Comparison of ENCODE assay signal across 1 cellular context in genomic region chr9:113387560-113388230, GRCh38.
TF ChIP-seq lines count a peak whose summit lies in the region.

No MANE protein-coding gene starts in this region.

TF ChIP-seq in HepG2, 621 proteins besides CTCF, POLR2A, EP300 and RAD21 (continued from another document and continues in another):
- TF ChIP-seq ZNF124 (CRISPR knock-in tag; IDR thresholded peaks at IDR 0.05) = no peak
- TF ChIP-seq PREB (CRISPR knock-in tag; IDR thresholded peaks at IDR 0.05) = no peak
- TF ChIP-seq HES4 (CRISPR knock-in tag; IDR thresholded peaks at IDR 0.05; ENCODE audit: borderline replicate concordance) = no peak
- no peak; the same call in 1 of the 2 replicates for TF ChIP-seq ZNF768 (CRISPR knock-in tag; IDR thresholded peaks at IDR 0.05)
- TF ChIP-seq ZNF724P (CRISPR knock-in tag; IDR thresholded peaks at IDR 0.05; ENCODE audit: borderline replicate concordance) = no peak
- TF ChIP-seq, protein P1, sequence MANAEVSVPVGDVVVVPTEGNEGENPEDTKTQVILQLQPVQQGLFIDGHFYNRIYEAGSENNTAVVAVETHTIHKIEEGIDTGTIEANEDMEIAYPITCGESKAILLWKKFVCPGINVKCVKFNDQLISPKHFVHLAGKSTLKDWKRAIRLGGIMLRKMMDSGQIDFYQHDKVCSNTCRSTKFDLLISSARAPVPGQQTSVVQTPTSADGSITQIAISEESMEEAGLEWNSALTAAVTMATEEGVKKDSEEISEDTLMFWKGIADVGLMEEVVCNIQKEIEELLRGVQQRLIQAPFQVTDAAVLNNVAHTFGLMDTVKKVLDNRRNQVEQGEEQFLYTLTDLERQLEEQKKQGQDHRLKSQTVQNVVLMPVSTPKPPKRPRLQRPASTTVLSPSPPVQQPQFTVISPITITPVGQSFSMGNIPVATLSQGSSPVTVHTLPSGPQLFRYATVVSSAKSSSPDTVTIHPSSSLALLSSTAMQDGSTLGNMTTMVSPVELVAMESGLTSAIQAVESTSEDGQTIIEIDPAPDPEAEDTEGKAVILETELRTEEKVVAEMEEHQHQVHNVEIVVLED (CRISPR knock-in tag; IDR thresholded peaks at IDR 0.05; ENCODE audit: borderline replicate concordance) = peak; percentile 48; the same call in 1 of the 2 replicates
- peak; percentile 83 for TF ChIP-seq HOXA3 (CRISPR knock-in tag; IDR thresholded peaks at IDR 0.05)
- TF ChIP-seq ATF5 (CRISPR knock-in tag; IDR thresholded peaks at IDR 0.05; ENCODE audit: low read depth) = no peak
- peak; percentile 44; the same call in 1 of the 2 replicates for TF ChIP-seq ETV5 (CRISPR knock-in tag; IDR thresholded peaks at IDR 0.05; ENCODE audit: borderline replicate concordance)
- no peak for TF ChIP-seq ELF1 (CRISPR knock-in tag; IDR thresholded peaks at IDR 0.05)
- TF ChIP-seq GTF3A (CRISPR knock-in tag; conservative IDR thresholded peaks at IDR 0.05) = no peak
- TF ChIP-seq ZNF292 (CRISPR knock-in tag; IDR thresholded peaks at IDR 0.05; ENCODE audit: borderline replicate concordance, low read depth) = peak; percentile 72
- TF ChIP-seq MYC (CRISPR knock-in tag; IDR thresholded peaks at IDR 0.05; ENCODE audit: borderline replicate concordance) = peak; percentile 53; the same call in 1 of the 2 replicates
- no peak for TF ChIP-seq U2AF2 (IDR thresholded peaks at IDR 0.05; ENCODE audit: low read depth, low read length)
- peak; percentile 83 for TF ChIP-seq MIXL1 (CRISPR knock-in tag; IDR thresholded peaks at IDR 0.05)
- no peak for TF ChIP-seq ATF4 (CRISPR knock-in tag; IDR thresholded peaks at IDR 0.05)
- TF ChIP-seq GATAD2A (CRISPR knock-in tag; IDR thresholded peaks at IDR 0.05) = peak; percentile 88
- TF ChIP-seq MTF2 (CRISPR knock-in tag; IDR thresholded peaks at IDR 0.05; ENCODE audit: borderline replicate concordance) = no peak
- TF ChIP-seq, protein P2, sequence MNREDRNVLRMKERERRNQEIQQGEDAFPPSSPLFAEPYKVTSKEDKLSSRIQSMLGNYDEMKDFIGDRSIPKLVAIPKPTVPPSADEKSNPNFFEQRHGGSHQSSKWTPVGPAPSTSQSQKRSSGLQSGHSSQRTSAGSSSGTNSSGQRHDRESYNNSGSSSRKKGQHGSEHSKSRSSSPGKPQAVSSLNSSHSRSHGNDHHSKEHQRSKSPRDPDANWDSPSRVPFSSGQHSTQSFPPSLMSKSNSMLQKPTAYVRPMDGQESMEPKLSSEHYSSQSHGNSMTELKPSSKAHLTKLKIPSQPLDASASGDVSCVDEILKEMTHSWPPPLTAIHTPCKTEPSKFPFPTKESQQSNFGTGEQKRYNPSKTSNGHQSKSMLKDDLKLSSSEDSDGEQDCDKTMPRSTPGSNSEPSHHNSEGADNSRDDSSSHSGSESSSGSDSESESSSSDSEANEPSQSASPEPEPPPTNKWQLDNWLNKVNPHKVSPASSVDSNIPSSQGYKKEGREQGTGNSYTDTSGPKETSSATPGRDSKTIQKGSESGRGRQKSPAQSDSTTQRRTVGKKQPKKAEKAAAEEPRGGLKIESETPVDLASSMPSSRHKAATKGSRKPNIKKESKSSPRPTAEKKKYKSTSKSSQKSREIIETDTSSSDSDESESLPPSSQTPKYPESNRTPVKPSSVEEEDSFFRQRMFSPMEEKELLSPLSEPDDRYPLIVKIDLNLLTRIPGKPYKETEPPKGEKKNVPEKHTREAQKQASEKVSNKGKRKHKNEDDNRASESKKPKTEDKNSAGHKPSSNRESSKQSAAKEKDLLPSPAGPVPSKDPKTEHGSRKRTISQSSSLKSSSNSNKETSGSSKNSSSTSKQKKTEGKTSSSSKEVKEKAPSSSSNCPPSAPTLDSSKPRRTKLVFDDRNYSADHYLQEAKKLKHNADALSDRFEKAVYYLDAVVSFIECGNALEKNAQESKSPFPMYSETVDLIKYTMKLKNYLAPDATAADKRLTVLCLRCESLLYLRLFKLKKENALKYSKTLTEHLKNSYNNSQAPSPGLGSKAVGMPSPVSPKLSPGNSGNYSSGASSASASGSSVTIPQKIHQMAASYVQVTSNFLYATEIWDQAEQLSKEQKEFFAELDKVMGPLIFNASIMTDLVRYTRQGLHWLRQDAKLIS (CRISPR knock-in tag; IDR thresholded peaks at IDR 0.05) = no peak
- TF ChIP-seq ZNF703 (CRISPR knock-in tag; IDR thresholded peaks at IDR 0.05; ENCODE audit: borderline replicate concordance) = no peak
- TF ChIP-seq, protein P3, sequence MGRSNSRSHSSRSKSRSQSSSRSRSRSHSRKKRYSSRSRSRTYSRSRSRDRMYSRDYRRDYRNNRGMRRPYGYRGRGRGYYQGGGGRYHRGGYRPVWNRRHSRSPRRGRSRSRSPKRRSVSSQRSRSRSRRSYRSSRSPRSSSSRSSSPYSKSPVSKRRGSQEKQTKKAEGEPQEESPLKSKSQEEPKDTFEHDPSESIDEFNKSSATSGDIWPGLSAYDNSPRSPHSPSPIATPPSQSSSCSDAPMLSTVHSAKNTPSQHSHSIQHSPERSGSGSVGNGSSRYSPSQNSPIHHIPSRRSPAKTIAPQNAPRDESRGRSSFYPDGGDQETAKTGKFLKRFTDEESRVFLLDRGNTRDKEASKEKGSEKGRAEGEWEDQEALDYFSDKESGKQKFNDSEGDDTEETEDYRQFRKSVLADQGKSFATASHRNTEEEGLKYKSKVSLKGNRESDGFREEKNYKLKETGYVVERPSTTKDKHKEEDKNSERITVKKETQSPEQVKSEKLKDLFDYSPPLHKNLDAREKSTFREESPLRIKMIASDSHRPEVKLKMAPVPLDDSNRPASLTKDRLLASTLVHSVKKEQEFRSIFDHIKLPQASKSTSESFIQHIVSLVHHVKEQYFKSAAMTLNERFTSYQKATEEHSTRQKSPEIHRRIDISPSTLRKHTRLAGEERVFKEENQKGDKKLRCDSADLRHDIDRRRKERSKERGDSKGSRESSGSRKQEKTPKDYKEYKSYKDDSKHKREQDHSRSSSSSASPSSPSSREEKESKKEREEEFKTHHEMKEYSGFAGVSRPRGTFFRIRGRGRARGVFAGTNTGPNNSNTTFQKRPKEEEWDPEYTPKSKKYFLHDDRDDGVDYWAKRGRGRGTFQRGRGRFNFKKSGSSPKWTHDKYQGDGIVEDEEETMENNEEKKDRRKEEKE (IDR thresholded peaks at IDR 0.05) = no peak
- TF ChIP-seq SP5 (CRISPR knock-in tag; IDR thresholded peaks at IDR 0.05; ENCODE audit: borderline replicate concordance, low read depth) = no peak
- TF ChIP-seq PAWR (CRISPR knock-in tag; IDR thresholded peaks at IDR 0.05; ENCODE audit: borderline replicate concordance) = no peak
- peak; percentile 65 for TF ChIP-seq ZNF274 (CRISPR knock-in tag; IDR thresholded peaks at IDR 0.05)
- no peak for TF ChIP-seq SRF (IDR thresholded peaks at IDR 0.05; ENCODE audit: low read depth, low read length)
- TF ChIP-seq, protein P4, sequence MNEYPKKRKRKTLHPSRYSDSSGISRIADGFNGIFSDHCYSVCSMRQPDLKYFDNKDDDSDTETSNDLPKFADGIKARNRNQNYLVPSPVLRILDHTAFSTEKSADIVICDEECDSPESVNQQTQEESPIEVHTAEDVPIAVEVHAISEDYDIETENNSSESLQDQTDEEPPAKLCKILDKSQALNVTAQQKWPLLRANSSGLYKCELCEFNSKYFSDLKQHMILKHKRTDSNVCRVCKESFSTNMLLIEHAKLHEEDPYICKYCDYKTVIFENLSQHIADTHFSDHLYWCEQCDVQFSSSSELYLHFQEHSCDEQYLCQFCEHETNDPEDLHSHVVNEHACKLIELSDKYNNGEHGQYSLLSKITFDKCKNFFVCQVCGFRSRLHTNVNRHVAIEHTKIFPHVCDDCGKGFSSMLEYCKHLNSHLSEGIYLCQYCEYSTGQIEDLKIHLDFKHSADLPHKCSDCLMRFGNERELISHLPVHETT (CRISPR knock-in tag; conservative IDR thresholded peaks at IDR 0.05) = no peak; the same call in 1 of the 2 replicates
- TF ChIP-seq IKZF1 (IDR thresholded peaks at IDR 0.05) = no peak
- TF ChIP-seq HNF4A (CRISPR knock-in tag; IDR thresholded peaks at IDR 0.05) = peak; percentile 86
- peak; percentile 66; the same call in 1 of the 2 replicates for TF ChIP-seq ZNF746 (CRISPR knock-in tag; IDR thresholded peaks at IDR 0.05)
- TF ChIP-seq ZNF616 (CRISPR knock-in tag; IDR thresholded peaks at IDR 0.05; ENCODE audit: low read depth) = no peak
- no peak for TF ChIP-seq KMT2A (CRISPR knock-in tag; IDR thresholded peaks at IDR 0.05)
- 0 out of 2 replicates have a peak, but pooled peaks have one; percentile 22 for TF ChIP-seq ZNF891 (CRISPR knock-in tag; IDR thresholded peaks at IDR 0.05)
- no peak for TF ChIP-seq ZBTB7A (CRISPR knock-in tag; IDR thresholded peaks at IDR 0.05)
- no peak for TF ChIP-seq GFI1 (CRISPR knock-in tag; IDR thresholded peaks at IDR 0.05; ENCODE audit: borderline replicate concordance)
- TF ChIP-seq FOXA3 (CRISPR knock-in tag; IDR thresholded peaks at IDR 0.05) = peak; percentile 58
- no peak for TF ChIP-seq ZNF468 (CRISPR knock-in tag; IDR thresholded peaks at IDR 0.05)
- no peak for TF ChIP-seq STAT5B (CRISPR knock-in tag; IDR thresholded peaks at IDR 0.05)
- TF ChIP-seq, protein P5, sequence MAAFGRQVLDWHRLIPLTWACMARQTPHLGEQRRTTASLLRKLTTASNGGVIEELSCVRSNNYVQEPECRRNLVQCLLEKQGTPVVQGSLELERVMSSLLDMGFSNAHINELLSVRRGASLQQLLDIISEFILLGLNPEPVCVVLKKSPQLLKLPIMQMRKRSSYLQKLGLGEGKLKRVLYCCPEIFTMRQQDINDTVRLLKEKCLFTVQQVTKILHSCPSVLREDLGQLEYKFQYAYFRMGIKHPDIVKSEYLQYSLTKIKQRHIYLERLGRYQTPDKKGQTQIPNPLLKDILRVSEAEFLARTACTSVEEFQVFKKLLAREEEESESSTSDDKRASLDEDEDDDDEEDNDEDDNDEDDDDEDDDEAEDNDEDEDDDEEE (CRISPR knock-in tag; IDR thresholded peaks at IDR 0.05) = no peak
- no peak; the same call in 1 of the 2 replicates for TF ChIP-seq ESRRA (CRISPR knock-in tag; IDR thresholded peaks at IDR 0.05; ENCODE audit: low read depth)
- TF ChIP-seq ZSCAN12 (CRISPR knock-in tag; IDR thresholded peaks at IDR 0.05) = no peak
- TF ChIP-seq PCBP1 (IDR thresholded peaks at IDR 0.05; ENCODE audit: borderline replicate concordance, low read depth, low read length) = no peak
- no peak for TF ChIP-seq SP1 (IDR thresholded peaks at IDR 0.05)
- no peak for TF ChIP-seq SP1 (CRISPR knock-in tag; IDR thresholded peaks at IDR 0.05)
- TF ChIP-seq ZNF644 (CRISPR knock-in tag; IDR thresholded peaks at IDR 0.05; ENCODE audit: low read depth) = no peak
- peak; percentile 69 for TF ChIP-seq ELF3 (CRISPR knock-in tag; IDR thresholded peaks at IDR 0.05)
- TF ChIP-seq, protein P6, sequence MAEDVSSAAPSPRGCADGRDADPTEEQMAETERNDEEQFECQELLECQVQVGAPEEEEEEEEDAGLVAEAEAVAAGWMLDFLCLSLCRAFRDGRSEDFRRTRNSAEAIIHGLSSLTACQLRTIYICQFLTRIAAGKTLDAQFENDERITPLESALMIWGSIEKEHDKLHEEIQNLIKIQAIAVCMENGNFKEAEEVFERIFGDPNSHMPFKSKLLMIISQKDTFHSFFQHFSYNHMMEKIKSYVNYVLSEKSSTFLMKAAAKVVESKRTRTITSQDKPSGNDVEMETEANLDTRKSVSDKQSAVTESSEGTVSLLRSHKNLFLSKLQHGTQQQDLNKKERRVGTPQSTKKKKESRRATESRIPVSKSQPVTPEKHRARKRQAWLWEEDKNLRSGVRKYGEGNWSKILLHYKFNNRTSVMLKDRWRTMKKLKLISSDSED (CRISPR knock-in tag; IDR thresholded peaks at IDR 0.05) = no peak
- no peak for TF ChIP-seq ZNF792 (CRISPR knock-in tag; IDR thresholded peaks at IDR 0.05)
- TF ChIP-seq ZNF343 (CRISPR knock-in tag; IDR thresholded peaks at IDR 0.05) = 0 out of 2 replicates have a peak, but pooled peaks have one; percentile 47
- TF ChIP-seq ZBTB34 (CRISPR knock-in tag; IDR thresholded peaks at IDR 0.05) = peak; percentile 85
- TF ChIP-seq, protein P7, sequence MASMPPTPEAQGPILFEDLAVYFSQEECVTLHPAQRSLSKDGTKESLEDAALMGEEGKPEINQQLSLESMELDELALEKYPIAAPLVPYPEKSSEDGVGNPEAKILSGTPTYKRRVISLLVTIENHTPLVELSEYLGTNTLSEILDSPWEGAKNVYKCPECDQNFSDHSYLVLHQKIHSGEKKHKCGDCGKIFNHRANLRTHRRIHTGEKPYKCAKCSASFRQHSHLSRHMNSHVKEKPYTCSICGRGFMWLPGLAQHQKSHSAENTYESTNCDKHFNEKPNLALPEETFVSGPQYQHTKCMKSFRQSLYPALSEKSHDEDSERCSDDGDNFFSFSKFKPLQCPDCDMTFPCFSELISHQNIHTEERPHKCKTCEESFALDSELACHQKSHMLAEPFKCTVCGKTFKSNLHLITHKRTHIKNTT (CRISPR knock-in tag; IDR thresholded peaks at IDR 0.05) = no peak
- no peak for TF ChIP-seq REL (CRISPR knock-in tag; conservative IDR thresholded peaks at IDR 0.05)
